Comparison of ENCODE assay signal across 8 cellular contexts in the genomic region with DNA sequence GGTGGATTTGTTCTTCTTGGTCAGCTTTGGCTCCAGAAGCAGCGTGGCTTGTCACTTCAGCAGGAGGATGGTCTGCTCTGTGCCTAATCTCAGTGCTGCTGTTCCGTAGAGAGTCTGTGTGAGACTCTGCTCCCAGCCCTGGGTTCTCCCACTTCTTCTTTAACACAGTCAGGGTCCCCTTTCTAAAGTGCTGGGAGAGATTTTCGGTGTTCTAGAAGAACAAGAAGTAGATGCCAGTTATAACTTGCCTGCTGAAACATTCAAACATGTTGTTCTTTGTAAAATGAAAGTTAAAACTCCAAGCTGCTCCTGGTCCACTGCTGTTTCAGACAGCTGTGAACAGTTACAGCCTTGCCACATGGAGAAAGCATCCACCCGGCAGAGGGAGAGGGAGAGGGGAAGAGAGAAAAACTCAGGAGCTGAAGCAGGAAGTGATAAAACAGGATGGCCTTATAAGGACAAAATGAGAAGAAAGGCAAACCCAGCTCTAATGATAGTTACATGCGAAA. TPM values are rescaled to one million over a fixed set of nuclear protein-coding genes. Genes with fewer than 3 reads are reported as not detected.
DNase-seq lines count a peak whose midpoint lies in the region; ATAC-seq, FAIRE-seq and TF ChIP-seq lines count a peak whose summit lies in the region.

No MANE protein-coding gene starts in this region.

- H4K8ac ChIP-seq in IMR-90 (ENCODE audit: low read depth in 2 of 2, low read length in 2 of 2): peak overlapping the region; percentile 78 to 95

- peak; percentile 41 for TF ChIP-seq CTCF in IMR-90 (conservative IDR thresholded peaks at IDR 0.05; ENCODE audit: low read depth, low read length)

- peak; percentile 58 for TF ChIP-seq RAD21 in IMR-90 (IDR thresholded peaks at IDR 0.05; ENCODE audit: low read length)

- H3K4me3 ChIP-seq in IMR-90 (ENCODE audit: insufficient read depth, low read depth, low read length): peak overlapping the region; percentile 75

- FAIRE-seq in G401.6 (lab: Jason Lieb, UNC): peak; percentile 84

- H3K36me3 Mint-ChIP-seq in immature natural killer cell: no peaks in the 10 kb centered on the region

- H2AK5ac ChIP-seq in IMR-90 (ENCODE audit: low read depth, low read length): peak overlapping the region; percentile 99

- H2BK5ac ChIP-seq in IMR-90 (ENCODE audit: low read depth, low read length, poor library complexity, severe bottlenecking): peak overlapping the region; percentile 98

- peak overlapping the region; percentile 100 for H3K18ac ChIP-seq in IMR-90 (ENCODE audit: low read depth, low read length)

- H3K4me1 Mint-ChIP-seq in immature natural killer cell: peaks cover 4 to 18% of the 10 kb centered on the region in 2 donors

- H3K4ac ChIP-seq in IMR-90 (ENCODE audit: low read depth, low read length): peak overlapping the region; percentile 97

- dilution Hi-C loops in IMR-90 (cut with HindIII; ENCODE audit: low sequenced_read_pairs, unreplicated experiment): no loop called here

- H3K27me3 Mint-ChIP-seq in immature natural killer cell (ENCODE audit: low read depth in 3 of 3): no peaks in the 10 kb centered on the region

- TF ChIP-seq POLR2A in IMR-90 (IDR thresholded peaks at IDR 0.05; ENCODE audit: low read depth, low read length) (peak; percentile 92), Raji (IDR thresholded peaks at IDR 0.05; ENCODE audit: insufficient read depth, low read depth, low read length) (0 out of 2 replicates have a peak, but pooled peaks have one; percentile 18)

- H2BK20ac ChIP-seq in IMR-90 (ENCODE audit: low read depth, low read length): peak overlapping the region; percentile 73

- H2AFZ ChIP-seq in IMR-90 (replicated peaks; ENCODE audit: low read length, poor library complexity): peak overlapping the region; percentile 11

- TSS peak; percentile 89 for BruUV-seq in IMR-90 (replicated peaks; lab: Mats Ljungman, UMichigan)

- peak overlapping the region; percentile 92 for H4K5ac ChIP-seq in IMR-90 (ENCODE audit: low read depth, low read length)

- no peak overlapping the region for H3K27ac Mint-ChIP-seq in immature natural killer cell

- peaks cover 6% of the 10 kb centered on the region for H3K9me1 ChIP-seq in IMR-90 (ENCODE audit: insufficient read depth, low read length)

- peaks cover 12% of the 10 kb centered on the region; the same call in 1 of the 2 replicates for H4K20me1 ChIP-seq in IMR-90 (ENCODE audit: insufficient read depth, low read length)

- H3K27ac ChIP-seq in IMR-90 (ENCODE audit: insufficient read depth, low read length) (peak overlapping the region; percentile 100), caudate nucleus (ENCODE audit: low read depth, low read length) (peak overlapping the region; percentile 37)

- H3K4me3 Mint-ChIP-seq in immature natural killer cell: no peak overlapping the region

- H2BK120ac ChIP-seq in IMR-90 (ENCODE audit: low read depth, low read length): peak overlapping the region; percentile 94

- peak; percentile 84 for ATAC-seq in IMR-90 (ENCODE audit: low read depth)

- CTCF ChIA-PET in IMR-90 (lab: Yijun Ruan, JAX): interaction anchor here (0.7 to 1.8 kb wide), 5 partner anchors 10 to 277 kb away, joined by 3 to 9 read pairs (median 3); no protein-coding TSS in a partner anchor

- peaks cover 0 to 17% of the 10 kb centered on the region in 2 experiments; a peak in 2 of 4 replicates for H3K79me1 ChIP-seq in IMR-90 (ENCODE audit: low read depth in 1 of 2, low read length in 2 of 2)

- peaks cover 12% of the 10 kb centered on the region for H3K4me1 ChIP-seq in IMR-90 (ENCODE audit: control insufficient read depth, insufficient read depth, low read length)

- peak overlapping the region; percentile 98 for H3K14ac ChIP-seq in IMR-90 (replicated peaks; ENCODE audit: low read depth, low read length)

- H2BK15ac ChIP-seq in IMR-90 (ENCODE audit: low read depth, low read length): peak overlapping the region; percentile 89

- peak overlapping the region; percentile 95 for H4K91ac ChIP-seq in IMR-90 (ENCODE audit: insufficient read depth, low read depth, low read length)

- intact Hi-C loops in IMR-90 (cut with micrococcal nuclease): loop anchor here (1.0 to 5.0 kb wide), 3 partner anchors 20 to 180 kb away; partner anchors contain the start of gene LARP4

- H2AK9ac ChIP-seq in IMR-90 (replicated peaks; ENCODE audit: low read depth, low read length, poor library complexity): peak overlapping the region; percentile 94

- DNase-seq in IMR-90: peak; percentile 95
- DNase-seq in caudate nucleus (lab: John Stamatoyannopoulos, UW): peak in 43 of 61 donors; percentile 3 to 69 (median 23)
- peak; percentile 18 to 25 (median 19) for DNase-seq in immature natural killer cell
- peak; percentile 70 for DNase-seq in smooth muscle cell of the brain vasculature (ENCODE audit: low read depth, low spot score)
- DNase-seq in RPMI8226: no peak
- no peak for DNase-seq in GDM1 (lab: John Stamatoyannopoulos, UW)

- no peaks in the 10 kb centered on the region for H3K9me3 Mint-ChIP-seq in immature natural killer cell

- in situ Hi-C loops in IMR-90 (cut with MboI; ENCODE audit: low sequenced_read_pairs): no loop called here

- peaks cover 15% of the 10 kb centered on the region for H3K36me3 ChIP-seq in IMR-90 (ENCODE audit: control insufficient read depth, insufficient read depth, low read length)

- POLR2A ChIA-PET in IMR-90 (lab: Charles Lee; ENCODE audit: unreplicated experiment): interaction anchor here (0.5 to 1.0 kb wide), 3 partner anchors 29 to 65 kb away, joined by 3 to 5 read pairs (median 3); partner anchors contain the start of gene LIMA1

- H3K4me2 ChIP-seq in IMR-90 (ENCODE audit: low read depth, low read length): peak overlapping the region; percentile 83

- H3K23ac ChIP-seq in IMR-90 (ENCODE audit: low read depth, low read length): peak overlapping the region; percentile 98

- WGBS in IMR-90 (ENCODE audit: extremely low coverage in 2 of 2, insufficient read length in 1 of 2), 2 experiments: no CpG with 5 or more reads among the region's 5 CpGs

- H3K56ac ChIP-seq in IMR-90 (ENCODE audit: extremely low read depth, insufficient read depth, low read length): peak overlapping the region; percentile 98

- peak overlapping the region; percentile 100 for H3K9ac ChIP-seq in IMR-90 (ENCODE audit: low read depth, low read length)

- H3K9me3 ChIP-seq in IMR-90 (ENCODE audit: control insufficient read depth, insufficient read depth, low read length): no peaks in the 10 kb centered on the region

- no peaks in the 10 kb centered on the region for H3K27me3 ChIP-seq in IMR-90 (ENCODE audit: control insufficient read depth, insufficient read depth, low read length)

TF ChIP-seq in IMR-90, 13 proteins besides CTCF, POLR2A, EP300 and RAD21:
- TF ChIP-seq MAFK (IDR thresholded peaks at IDR 0.05; ENCODE audit: low read depth, low read length) (no peak), BHLHE40 (IDR thresholded peaks at IDR 0.05; ENCODE audit: low read depth, low read length) (no peak), ELK1 (IDR thresholded peaks at IDR 0.05; ENCODE audit: borderline replicate concordance, low read depth, low read length) (peak; percentile 97), RFX5 (IDR thresholded peaks at IDR 0.05; ENCODE audit: low read depth, low read length) (no peak), RCOR1 (IDR thresholded peaks at IDR 0.05; ENCODE audit: insufficient replicate concordance, low read length) (no peak), USF2 (IDR thresholded peaks at IDR 0.05; ENCODE audit: low read depth, low read length) (no peak), NFE2L2 (IDR thresholded peaks at IDR 0.05; ENCODE audit: low read depth, low read length) (no peak), SMC3 (IDR thresholded peaks at IDR 0.05; ENCODE audit: low read depth, low read length) (peak; percentile 55), CHD1 (IDR thresholded peaks at IDR 0.05; ENCODE audit: low read depth, low read length) (no peak), MAZ (IDR thresholded peaks at IDR 0.05; ENCODE audit: borderline replicate concordance, low read depth, low read length) (peak; percentile 42; the same call in 1 of the 2 replicates), MXI1 (IDR thresholded peaks at IDR 0.05; ENCODE audit: borderline replicate concordance, low read depth, low read length) (peak; percentile 97), CEBPB (IDR thresholded peaks at IDR 0.05; ENCODE audit: low read depth, low read length) (peak; percentile 37; the same call in 1 of the 2 replicates), FOS (IDR thresholded peaks at IDR 0.05; ENCODE audit: low read depth, low read length) (no peak)

RNA-seq across cellular contexts. Expression of gene CERS5, which starts 55.2 kb away (rescaled TPM):
- 40.3 and 47.5 TPM in 2 replicates for total RNA-seq in IMR-90 (2012; rRNA removed)
- polyA plus RNA-seq in IMR-90 (2012; rRNA removed) (58.7 and 60.3 TPM in 2 replicates), immature natural killer cell (100 to 1,000 TPM in 1 of 3 donors, 10 to 100 TPM in 2; 57.2 to 104 (median 64.0) TPM)
- polyA plus RNA-seq in IMR-90 (2012; cell fraction: cytosol; rRNA removed): 23.0 and 33.3 TPM in 2 replicates
- 45.5 and 156 TPM in 2 replicates for polyA plus RNA-seq in IMR-90 (2012; cell fraction: nucleus; rRNA removed; ENCODE audit: low replicate concordance)

Comparison
In these comparisons a context has a peak if more than half of its experiments do, and no peak if none do; other contexts are left out.
1. DNase-seq: peak in IMR-90 (single experiment), caudate nucleus (43 of 61), immature natural killer cell (3 of 3) and smooth muscle cell of the brain vasculature (single experiment); none in RPMI8226 (single experiment) and GDM1 (single experiment).